In the genomic region with DNA sequence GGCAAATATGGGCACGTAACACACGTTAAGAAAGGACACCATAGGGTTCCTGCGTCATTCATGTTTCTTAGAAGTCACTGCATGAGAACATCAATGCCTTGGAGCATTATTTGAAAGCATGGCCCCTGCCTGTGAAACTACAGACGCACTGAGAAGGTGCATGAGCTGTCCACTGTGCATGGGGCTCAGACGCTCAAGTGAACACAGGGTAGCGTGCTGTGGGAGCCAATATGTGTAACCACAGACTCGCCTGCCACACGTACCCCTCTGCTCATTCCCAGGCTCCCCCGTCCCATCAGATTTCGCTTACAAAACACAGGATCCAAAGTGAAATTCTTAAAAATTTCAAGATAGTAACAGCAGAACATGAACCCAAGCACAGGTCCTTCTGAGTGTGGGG, we compare ENCODE assay signal across 18 cellular contexts. TPM values are rescaled to one million over a fixed set of nuclear protein-coding genes. Genes with fewer than 3 reads are reported as not detected.
DNase-seq lines count a peak whose midpoint lies in the region; ATAC-seq lines count a peak whose summit lies in the region.
"Had no signal": no experiment of that assay in that cellular context is flagged by ENCODE, and none has a peak within 500 bp of the region (broad histone marks: within the 10 kb centered on the region; RNA-seq: fewer than 3 reads in every experiment).

No MANE protein-coding gene starts in this region.

- no peaks in the 10 kb centered on the region for H3K9me3 Mint-ChIP-seq in activated CD8-positive, alpha-beta memory T cell treated with anti-CD3 and anti-CD28 coated beads, Interleukin-2, amount 10 ng/mL, durations not matched to agents 7 days and 5 days (ENCODE audit: low read depth)
- H3K9me3 Mint-ChIP-seq: CD4-positive, CD25-positive, alpha-beta regulatory T cell had no signal

- H3K4me1 Mint-ChIP-seq in activated CD8-positive, alpha-beta memory T cell treated with anti-CD3 and anti-CD28 coated beads, Interleukin-2, amount 10 ng/mL, durations not matched to agents 7 days and 5 days: peaks cover 3% of the 10 kb centered on the region

- H3K27ac Mint-ChIP-seq in activated CD8-positive, alpha-beta memory T cell treated with anti-CD3 and anti-CD28 coated beads, Interleukin-2, amount 10 ng/mL, durations not matched to agents 7 days and 5 days: no peak overlapping the region
- H3K27ac Mint-ChIP-seq: CD4-positive, CD25-positive, alpha-beta regulatory T cell had no signal

- no peak overlapping the region for H3K4me3 Mint-ChIP-seq in activated CD8-positive, alpha-beta memory T cell treated with anti-CD3 and anti-CD28 coated beads, Interleukin-2, amount 10 ng/mL, durations not matched to agents 7 days and 5 days
- H3K4me3 Mint-ChIP-seq: CD4-positive, CD25-positive, alpha-beta regulatory T cell had no signal

- DNase-seq in activated CD8-positive, alpha-beta memory T cell treated with anti-CD3 and anti-CD28 coated beads for 24 hours: peak; percentile 28
- no peak for DNase-seq in activated CD8-positive, alpha-beta memory T cell treated with anti-CD3 and anti-CD28 coated beads, Interleukin-2, amount 10 ng/mL, durations not matched to agents 7 days and 5 days
- DNase-seq in ecto neural progenitor cell (ENCODE audit: low spot score): peak; percentile 14
- peak; percentile 50 for DNase-seq in posterior vena cava (ENCODE audit: low spot score)
- DNase-seq in ureter (ENCODE audit: low spot score): peak; percentile 34
- no peak for DNase-seq in medulla oblongata (ENCODE audit: extremely low spot score)
- no peak for DNase-seq in NK-92 treated with Interleukin-12 subunit alpha and Interleukin-12 subunit beta, amount 100 ng/mL, for 24 hours (lab: John Stamatoyannopoulos, UW)
- DNase-seq: BE2C; Caco-2; CD4-positive, CD25-positive, alpha-beta regulatory T cell; HCEC 1CT; KBM-7; NCI-H1105; NCI-H2081; SHP77 had no signal

- H3K36me3 Mint-ChIP-seq in activated CD8-positive, alpha-beta memory T cell treated with anti-CD3 and anti-CD28 coated beads, Interleukin-2, amount 10 ng/mL, durations not matched to agents 7 days and 5 days: no peaks in the 10 kb centered on the region
- H3K36me3 Mint-ChIP-seq: CD4-positive, CD25-positive, alpha-beta regulatory T cell had no signal

- no peak for ATAC-seq in activated CD8-positive, alpha-beta memory T cell treated with anti-CD3 and anti-CD28 coated beads, Interleukin-2, amount 10 ng/mL, durations not matched to agents 7 days and 5 days
- ATAC-seq in GM18498 (IDR thresholded peaks at IDR 0.05; ENCODE audit: unreplicated experiment): no peak
- ATAC-seq: HepG2 had no signal

- H3K27me3 Mint-ChIP-seq in activated CD8-positive, alpha-beta memory T cell treated with anti-CD3 and anti-CD28 coated beads, Interleukin-2, amount 10 ng/mL, durations not matched to agents 7 days and 5 days: peaks cover 37% of the 10 kb centered on the region

- intact Hi-C loops in posterior vena cava (cut with DNase I): no loop called here

- CTCF ChIA-PET in activated CD8-positive, alpha-beta memory T cell treated with anti-CD3 and anti-CD28 coated beads, Interleukin-2, amount 10 ng/mL, durations not matched to agents 7 days and 5 days (lab: Charles Lee): no interaction called here

RNA-seq across cellular contexts. Expression of gene PPP2R2C, which starts 6.4 kb away (rescaled TPM):
- total RNA-seq in activated CD8-positive, alpha-beta memory T cell treated with anti-CD3 and anti-CD28 coated beads, Interleukin-2, amount 10 ng/mL, durations not matched to agents 7 days and 5 days: not detected
- total RNA-seq in posterior vena cava: 10 to 100 TPM in 1 of 2 donors, 1 to 10 TPM in 1; 3.9 to 18.3 TPM
- 2.8 TPM for total RNA-seq in ureter
- total RNA-seq: Caco-2; CD4-positive, CD25-positive, alpha-beta regulatory T cell; OCI-LY7 had no signal

Comparison
In these comparisons a context has a peak if more than half of its experiments do, and no peak if none do; other contexts are left out.
1. DNase-seq: peak in activated CD8-positive, alpha-beta memory T cell treated with anti-CD3 and anti-CD28 coated beads for 24 hours (single experiment), ecto neural progenitor cell (single experiment), posterior vena cava (single experiment) and ureter (single experiment); none in activated CD8-positive, alpha-beta memory T cell treated with anti-CD3 and anti-CD28 coated beads, Interleukin-2, amount 10 ng/mL, durations not matched to agents 7 days and 5 days (single experiment), medulla oblongata (single experiment) and NK-92 treated with Interleukin-12 subunit alpha and Interleukin-12 subunit beta, amount 100 ng/mL, for 24 hours (single experiment).